24 cellular contexts compared by ENCODE assay signal in genomic region chr12:1829306-1829900, GRCh38. TPM values are rescaled to one million over a fixed set of nuclear protein-coding genes. Genes with fewer than 3 reads are reported as not detected.
"Had no signal": no experiment of that assay in that cellular context is flagged by ENCODE, and none has a peak within 500 bp of the region (broad histone marks: within the 10 kb centered on the region; RNA-seq: fewer than 3 reads in every experiment).

No MANE protein-coding gene starts in this region.

- DNase-seq: activated CD4-positive, alpha-beta memory T cell treated with anti-CD3 and anti-CD28 coated beads for 36 hours; activated CD4-positive, alpha-beta T cell treated with anti-CD3 and anti-CD28 coated beads for 4 hours; activated CD4-positive, CD25-positive, alpha-beta regulatory T cell; activated effector memory CD4-positive, alpha-beta T cell treated with Interleukin-2 at 50 U/mL for 16 hours; activated T-cell treated with anti-CD3 and anti-CD28 coated beads, Interleukin-2, amount 50 U/mL, for 72 hours; endodermal cell; heart right ventricle; islet precursor cell; naive thymus-derived CD8-positive, alpha-beta T cell; stimulated activated CD4-positive, alpha-beta T cell treated with anti-CD3 and anti-CD28 coated beads, Interleukin-4, amount 100 ng/mL, for 1 hour; stimulated activated naive CD4-positive, alpha-beta T cell; T1000; testis had no signal

- H3K4me1 ChIP-seq: ascending aorta, testis had no signal

- ATAC-seq: activated T-cell treated with anti-CD3 and anti-CD28 coated beads, Interleukin-2, amount 50 U/mL, for 72 hours; heart right ventricle; naive thymus-derived CD8-positive, alpha-beta T cell; pancreas had no signal

- H3K4me3 Mint-ChIP-seq: activated CD4-positive, alpha-beta memory T cell treated with anti-CD3 and anti-CD28 coated beads for 36 hours; activated naive CD4-positive, alpha-beta T cell treated with anti-CD3 and anti-CD28 coated beads, Interleukin-2, amount 50 U/mL, for 24 hours; activated T-cell treated with anti-CD3 and anti-CD28 coated beads, Interleukin-2, amount 50 U/mL, for 72 hours; endodermal cell; naive thymus-derived CD8-positive, alpha-beta T cell; T-helper 1 cell treated with Interleukin-12 subunit alpha and Interleukin-12 subunit beta and Interleukin-4 antibody, amounts not matched to agents 30 μg/mL and 1 μg/mL, for 36 hours; type B pancreatic cell had no signal

- H3K27ac ChIP-seq: ascending aorta, coronary artery, heart right ventricle, neutrophil, pancreas, testis had no signal

- H3K9me3 Mint-ChIP-seq: activated CD4-positive, alpha-beta memory T cell treated with anti-CD3 and anti-CD28 coated beads for 36 hours; activated naive CD4-positive, alpha-beta T cell treated with anti-CD3 and anti-CD28 coated beads, Interleukin-2, amount 50 U/mL, for 24 hours; activated T-cell treated with anti-CD3 and anti-CD28 coated beads, Interleukin-2, amount 50 U/mL, for 72 hours; endodermal cell; naive thymus-derived CD8-positive, alpha-beta T cell; T-helper 1 cell treated with Interleukin-12 subunit alpha and Interleukin-12 subunit beta and Interleukin-4 antibody, amounts not matched to agents 30 μg/mL and 1 μg/mL, for 36 hours; type B pancreatic cell had no signal

- H3K4me3 ChIP-seq: ascending aorta, coronary artery, heart right ventricle, pancreas, testis had no signal

- H3K36me3 Mint-ChIP-seq: activated CD4-positive, alpha-beta memory T cell treated with anti-CD3 and anti-CD28 coated beads for 36 hours; activated naive CD4-positive, alpha-beta T cell treated with anti-CD3 and anti-CD28 coated beads, Interleukin-2, amount 50 U/mL, for 24 hours; naive thymus-derived CD8-positive, alpha-beta T cell; type B pancreatic cell had no signal

- H3K9me3 ChIP-seq: ascending aorta, heart right ventricle, neutrophil, pancreas, testis had no signal

- FAIRE-seq: pancreas had no signal

- H3K27ac Mint-ChIP-seq: activated CD4-positive, alpha-beta memory T cell treated with anti-CD3 and anti-CD28 coated beads for 36 hours; activated naive CD4-positive, alpha-beta T cell treated with anti-CD3 and anti-CD28 coated beads, Interleukin-2, amount 50 U/mL, for 24 hours; activated T-cell treated with anti-CD3 and anti-CD28 coated beads, Interleukin-2, amount 50 U/mL, for 72 hours; endodermal cell; T-helper 1 cell treated with Interleukin-12 subunit alpha and Interleukin-12 subunit beta and Interleukin-4 antibody, amounts not matched to agents 30 μg/mL and 1 μg/mL, for 36 hours; type B pancreatic cell had no signal

- H3K36me3 ChIP-seq: ascending aorta, heart right ventricle, neutrophil, pancreas had no signal

- H3K4me1 Mint-ChIP-seq: activated naive CD4-positive, alpha-beta T cell treated with anti-CD3 and anti-CD28 coated beads, Interleukin-2, amount 50 U/mL, for 24 hours had no signal

- H3K27me3 ChIP-seq: ascending aorta, pancreas, testis had no signal

RNA-seq across cellular contexts. Expression of gene LRTM2, which starts 9.0 kb away (rescaled TPM):
- total RNA-seq: activated CD4-positive, alpha-beta memory T cell treated with anti-CD3 and anti-CD28 coated beads for 36 hours; ascending aorta; fibroblast of villous mesenchyme; heart right ventricle; lung microvascular endothelial cell; pancreas; pulmonary artery endothelial cell; SK-MEL-5 had no signal
- polyA plus RNA-seq: heart right ventricle; naive thymus-derived CD8-positive, alpha-beta T cell; pancreas had no signal
